29 cellular contexts compared by ENCODE assay signal in genomic region chr4:22614114-22614513, GRCh38.
DNase-seq lines count a peak whose midpoint lies in the region; ATAC-seq, FAIRE-seq and TF ChIP-seq lines count a peak whose summit lies in the region.
"Had no signal": no experiment of that assay in that cellular context is flagged by ENCODE, and none has a peak within 500 bp of the region (broad histone marks: within the 10 kb centered on the region; RNA-seq: fewer than 3 reads in every experiment).

No MANE protein-coding gene starts in this region.

- peak; percentile 29 for DNase-seq in left ventricle myocardium superior
- DNase-seq in left ventricle myocardium inferior, result no peak
- DNase-seq in HTR-8/SVneo (ENCODE audit: insufficient read length, low spot score), result no peak
- DNase-seq in K562 (ENCODE audit: extremely low read depth in 1 of 4, low spot score in 3 of 4), result no peak
- DNase-seq in right lobe of liver, result peak; percentile 61 to 81 (median 74)
- DNase-seq in foreskin melanocyte, result no peak
- no peak for DNase-seq in MG63
- DNase-seq: 8988T; ACHN; BE2C; C1 segment of cervical spinal cord; CD4-positive, alpha-beta memory T cell; CD4-positive, CD25-positive, alpha-beta regulatory T cell; CD8-positive, alpha-beta memory T cell; COR-L47; DMS 273 treated with DMSO at 0.1 percent for 48 hours; DMS153; DMS53; DMS79; DND-41; EL; GDM1 had no signal

- TF ChIP-seq CTCF in left ventricle myocardium inferior (IDR thresholded peaks at IDR 0.05; ENCODE audit: borderline replicate concordance) (no peak), K562 (IDR thresholded peaks at IDR 0.05 in 2 of 3, conservative IDR thresholded peaks at IDR 0.05 in 1 of 3; ENCODE audit: insufficient read depth in 2 of 3, low read depth in 1 of 3, low read length in 3 of 3) (no peak), right lobe of liver (IDR thresholded peaks at IDR 0.05) (no peak)

- H3K9me1 ChIP-seq in K562 (ENCODE audit: control insufficient read depth, insufficient read depth, low read length), result no peaks in the 10 kb centered on the region

- WGBS in K562 (ENCODE audit: insufficient coverage, low coverage, missing lambda C conversion rate), result 0% methylated on average over 2 of the region's 2 CpGs
- 10% methylated on average over 2 of the region's 2 CpGs for WGBS in right lobe of liver (ENCODE audit: insufficient coverage, low coverage, low lambda C conversion rate, missing lambda C conversion rate)

- ATAC-seq in left ventricle myocardium superior (peak; percentile 32), K562 (no peak), right lobe of liver (peak; percentile 92 to 96 (median 94))
- ATAC-seq in stimulated activated memory B cell treated with anti-CD40 and anti-IgM and Interleukin-4, amounts not matched to agents 10 μg/mL and 1 μg/mL and 100 μg/mL, for 72 hours, result no peak
- ATAC-seq: GM12878 had no signal

- TF ChIP-seq RAD21 in K562 (CRISPR knock-in tag; conservative IDR thresholded peaks at IDR 0.05 in 1 of 2, IDR thresholded peaks at IDR 0.05 in 1 of 2), result no peak

- H3K27me3 ChIP-seq in left ventricle myocardium inferior (ENCODE audit: low read depth), result no peaks in the 10 kb centered on the region
- no peaks in the 10 kb centered on the region for H3K27me3 ChIP-seq in K562 (ENCODE audit: control insufficient read depth in 2 of 2, insufficient read depth in 2 of 2, low read length in 2 of 2)
- no peaks in the 10 kb centered on the region for H3K27me3 ChIP-seq in right lobe of liver
- no peaks in the 10 kb centered on the region for H3K27me3 ChIP-seq in MG63
- H3K27me3 ChIP-seq: BE2C, BLaER1 had no signal

- POLR2A ChIA-PET in K562 (lab: Yijun Ruan, JAX), result no interaction called here

- no peaks in the 10 kb centered on the region for H3K79me2 ChIP-seq in K562 (ENCODE audit: control insufficient read depth, insufficient read depth, low read length)

- CTCF ChIA-PET in K562 (lab: Yijun Ruan, JAX; ENCODE audit: low intra/inter-chr PET ratio), result no interaction called here

- H3K27ac ChIP-seq in left ventricle myocardium inferior (replicated peaks), result no peak overlapping the region
- H3K27ac ChIP-seq in K562 (ENCODE audit: extremely low read depth, low read depth, low read length), result no peak overlapping the region
- peak overlapping the region in 1 of 3 donors; percentile 60 for H3K27ac ChIP-seq in right lobe of liver
- H3K27ac ChIP-seq: BLaER1 had no signal

- no peaks in the 10 kb centered on the region for H3K4me1 Mint-ChIP-seq in stimulated activated memory B cell treated with anti-CD40 and anti-IgM and Interleukin-4, amounts not matched to agents 10 μg/mL and 1 μg/mL and 100 μg/mL, for 72 hours
- H3K4me1 Mint-ChIP-seq: CD14-positive monocyte; CD4-positive, alpha-beta memory T cell; CD4-positive, CD25-positive, alpha-beta regulatory T cell had no signal

- H4K20me1 ChIP-seq in K562 (replicated peaks; ENCODE audit: control insufficient read depth, insufficient read depth, low read length), result no peaks in the 10 kb centered on the region
- H4K20me1 ChIP-seq: BLaER1 had no signal

- in situ Hi-C loops in K562 (cut with MboI), result no loop called here

- H3K9me3 ChIP-seq in left ventricle myocardium inferior (replicated peaks) (no peaks in the 10 kb centered on the region), K562 (replicated peaks; ENCODE audit: control insufficient read depth, insufficient read depth, low read depth, low read length) (no peaks in the 10 kb centered on the region), right lobe of liver (no peaks in the 10 kb centered on the region), MG63 (no peaks in the 10 kb centered on the region)
- H3K9me3 ChIP-seq: BE2C, BLaER1 had no signal

- no TSS peak for BruUV-seq in K562 (replicated peaks; lab: Mats Ljungman, UMichigan)

- intact Hi-C loops in left ventricle myocardium superior (cut with micrococcal nuclease) (no loop called here), left ventricle myocardium inferior (cut with micrococcal nuclease) (no loop called here), K562 (cut with micrococcal nuclease) (no loop called here), right lobe of liver (cut with DNase I) (loop anchor here in 1 of 2 donors (10.0 kb wide), 1 partner anchor 189 kb away; no protein-coding TSS in a partner anchor)

- no peaks in the 10 kb centered on the region for H3K4me1 ChIP-seq in left ventricle myocardium inferior
- no peaks in the 10 kb centered on the region for H3K4me1 ChIP-seq in K562 (replicated peaks in 1 of 2; ENCODE audit: control insufficient read depth in 2 of 2, insufficient read depth in 2 of 2, low read length in 2 of 2)
- H3K4me1 ChIP-seq in right lobe of liver, result peaks cover 0 to 15% (median 0%) of the 10 kb centered on the region in 4 donors
- H3K4me1 ChIP-seq: BE2C, BLaER1 had no signal

- no peak overlapping the region for H3K9ac ChIP-seq in K562 (ENCODE audit: insufficient read depth in 1 of 2, low read depth in 2 of 2, low read length in 2 of 2)
- H3K9ac ChIP-seq: BLaER1 had no signal

- H3K9me3 Mint-ChIP-seq in stimulated activated memory B cell treated with anti-CD40 and anti-IgM and Interleukin-4, amounts not matched to agents 10 μg/mL and 1 μg/mL and 100 μg/mL, for 72 hours, result no peaks in the 10 kb centered on the region
- H3K9me3 Mint-ChIP-seq: CD14-positive monocyte had no signal

- no peak for TF ChIP-seq EP300 in K562 (IDR thresholded peaks at IDR 0.05; ENCODE audit: low read length)

- no peak overlapping the region for H3K27ac Mint-ChIP-seq in stimulated activated memory B cell treated with anti-CD40 and anti-IgM and Interleukin-4, amounts not matched to agents 10 μg/mL and 1 μg/mL and 100 μg/mL, for 72 hours
- H3K27ac Mint-ChIP-seq: CD4-positive, alpha-beta memory T cell; CD4-positive, CD25-positive, alpha-beta regulatory T cell; CD8-positive, alpha-beta memory T cell had no signal

- no peaks in the 10 kb centered on the region for H3K36me3 ChIP-seq in left ventricle myocardium inferior
- no peaks in the 10 kb centered on the region for H3K36me3 ChIP-seq in K562 (ENCODE audit: control insufficient read depth, insufficient read depth, low read length)
- H3K36me3 ChIP-seq in right lobe of liver, result no peaks in the 10 kb centered on the region
- no peaks in the 10 kb centered on the region for H3K36me3 ChIP-seq in MG63
- H3K36me3 ChIP-seq: BE2C, BLaER1 had no signal

- no peak overlapping the region for H3K4me3 Mint-ChIP-seq in stimulated activated memory B cell treated with anti-CD40 and anti-IgM and Interleukin-4, amounts not matched to agents 10 μg/mL and 1 μg/mL and 100 μg/mL, for 72 hours
- H3K4me3 Mint-ChIP-seq: CD14-positive monocyte; CD4-positive, alpha-beta memory T cell; CD4-positive, CD25-positive, alpha-beta regulatory T cell; CD8-positive, alpha-beta memory T cell had no signal

- H3K4me3 ChIP-seq in left ventricle myocardium inferior (no peak overlapping the region), K562 (no peak overlapping the region), right lobe of liver (no peak overlapping the region), MG63 (no peak overlapping the region)
- H3K4me3 ChIP-seq: BLaER1, GM12878 had no signal

- H2AFZ ChIP-seq in K562 (ENCODE audit: low read depth, low read length), result no peak overlapping the region

- no peaks in the 10 kb centered on the region for H3K36me3 Mint-ChIP-seq in stimulated activated memory B cell treated with anti-CD40 and anti-IgM and Interleukin-4, amounts not matched to agents 10 μg/mL and 1 μg/mL and 100 μg/mL, for 72 hours
- H3K36me3 Mint-ChIP-seq: CD14-positive monocyte; CD4-positive, alpha-beta memory T cell; CD4-positive, CD25-positive, alpha-beta regulatory T cell; CD8-positive, alpha-beta memory T cell had no signal

- no peak overlapping the region for H3K4me2 ChIP-seq in K562 (ENCODE audit: insufficient read depth, low read length)
- H3K4me2 ChIP-seq: BLaER1 had no signal

- H3K27me3 Mint-ChIP-seq in stimulated activated memory B cell treated with anti-CD40 and anti-IgM and Interleukin-4, amounts not matched to agents 10 μg/mL and 1 μg/mL and 100 μg/mL, for 72 hours, result no peaks in the 10 kb centered on the region
- H3K27me3 Mint-ChIP-seq: CD4-positive, alpha-beta memory T cell; CD4-positive, CD25-positive, alpha-beta regulatory T cell had no signal

- FAIRE-seq in HTR-8/SVneo (lab: Jason Lieb, UNC), result peak; percentile 26
- FAIRE-seq in K562 (lab: Jason Lieb, UNC), result peak; percentile 60
- FAIRE-seq: A204.1, GM12878, GM12892, GM18507 had no signal

- TF ChIP-seq POLR2A in K562 (conservative IDR thresholded peaks at IDR 0.05) (no peak), right lobe of liver (IDR thresholded peaks at IDR 0.05) (no peak)

TF ChIP-seq in K562, 482 proteins besides CTCF, POLR2A, EP300 and RAD21 (continues in another document):
- TF ChIP-seq, protein P1, sequence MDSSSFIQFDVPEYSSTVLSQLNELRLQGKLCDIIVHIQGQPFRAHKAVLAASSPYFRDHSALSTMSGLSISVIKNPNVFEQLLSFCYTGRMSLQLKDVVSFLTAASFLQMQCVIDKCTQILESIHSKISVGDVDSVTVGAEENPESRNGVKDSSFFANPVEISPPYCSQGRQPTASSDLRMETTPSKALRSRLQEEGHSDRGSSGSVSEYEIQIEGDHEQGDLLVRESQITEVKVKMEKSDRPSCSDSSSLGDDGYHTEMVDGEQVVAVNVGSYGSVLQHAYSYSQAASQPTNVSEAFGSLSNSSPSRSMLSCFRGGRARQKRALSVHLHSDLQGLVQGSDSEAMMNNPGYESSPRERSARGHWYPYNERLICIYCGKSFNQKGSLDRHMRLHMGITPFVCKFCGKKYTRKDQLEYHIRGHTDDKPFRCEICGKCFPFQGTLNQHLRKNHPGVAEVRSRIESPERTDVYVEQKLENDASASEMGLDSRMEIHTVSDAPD (CRISPR knock-in tag; IDR thresholded peaks at IDR 0.05), result no peak
- TF ChIP-seq KDM5B (IDR thresholded peaks at IDR 0.05; ENCODE audit: insufficient replicate concordance, low read depth, low read length) (no peak), KLF13 (tag; IDR thresholded peaks at IDR 0.05; ENCODE audit: borderline replicate concordance, low read depth) (no peak), TAL1 (IDR thresholded peaks at IDR 0.05) (no peak), SAFB2 (IDR thresholded peaks at IDR 0.05; ENCODE audit: borderline replicate concordance, low read depth, low read length, severe bottlenecking) (no peak), ZNF717 (CRISPR knock-in tag; IDR thresholded peaks at IDR 0.05) (no peak)
- TF ChIP-seq, protein P2, sequence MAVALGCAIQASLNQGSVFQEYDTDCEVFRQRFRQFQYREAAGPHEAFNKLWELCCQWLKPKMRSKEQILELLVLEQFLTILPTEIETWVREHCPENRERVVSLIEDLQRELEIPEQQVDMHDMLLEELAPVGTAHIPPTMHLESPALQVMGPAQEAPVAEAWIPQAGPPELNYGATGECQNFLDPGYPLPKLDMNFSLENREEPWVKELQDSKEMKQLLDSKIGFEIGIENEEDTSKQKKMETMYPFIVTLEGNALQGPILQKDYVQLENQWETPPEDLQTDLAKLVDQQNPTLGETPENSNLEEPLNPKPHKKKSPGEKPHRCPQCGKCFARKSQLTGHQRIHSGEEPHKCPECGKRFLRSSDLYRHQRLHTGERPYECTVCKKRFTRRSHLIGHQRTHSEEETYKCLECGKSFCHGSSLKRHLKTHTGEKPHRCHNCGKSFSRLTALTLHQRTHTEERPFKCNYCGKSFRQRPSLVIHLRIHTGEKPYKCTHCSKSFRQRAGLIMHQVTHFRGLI (CRISPR knock-in tag; IDR thresholded peaks at IDR 0.05), result no peak

Comparison
In these comparisons a context has a peak if more than half of its experiments do, and no peak if none do; other contexts are left out.
1. DNase-seq: peak in left ventricle myocardium superior (single experiment) and right lobe of liver (3 of 3); none in left ventricle myocardium inferior (single experiment), HTR-8/SVneo (single experiment), K562 (0 of 4), foreskin melanocyte (single experiment) and MG63 (single experiment).
2. ATAC-seq: peak in left ventricle myocardium superior (single experiment) and right lobe of liver (4 of 4); none in K562 (single experiment) and stimulated activated memory B cell treated with anti-CD40 and anti-IgM and Interleukin-4, amounts not matched to agents 10 μg/mL and 1 μg/mL and 100 μg/mL, for 72 hours (single experiment).